ENCODE assay signal across 35 cellular contexts in the genomic region with DNA sequence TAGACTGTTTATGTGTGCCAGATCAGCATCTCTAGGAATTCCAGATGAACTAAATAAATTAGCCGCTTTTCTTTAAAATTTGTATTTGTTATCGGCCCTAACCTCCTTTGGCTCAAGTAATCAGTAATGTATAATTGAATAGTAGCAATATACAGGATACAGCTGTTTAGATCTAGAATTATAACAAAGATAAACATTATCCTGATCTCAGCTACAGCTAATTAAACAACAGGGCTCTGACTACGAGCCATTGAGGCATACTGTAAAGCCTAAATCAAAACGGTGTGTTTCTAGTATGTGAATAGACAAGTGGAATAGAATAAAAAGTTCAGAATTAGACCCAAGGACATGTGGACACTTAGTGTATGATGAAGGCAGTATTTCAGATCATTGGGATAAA.
"Had no signal": no experiment of that assay in that cellular context is flagged by ENCODE, and none has a peak within 500 bp of the region (broad histone marks: within the 10 kb centered on the region; RNA-seq: fewer than 3 reads in every experiment).

No MANE protein-coding gene starts in this region.

- H3K36me3 ChIP-seq: adrenal gland, breast epithelium had no signal

- FAIRE-seq: astrocyte, TTC549 had no signal

- DNase-seq: activated B cell treated with CpG ODN at 0.5 μM for 24 hours; activated CD4-positive, alpha-beta memory T cell treated with anti-CD3 and anti-CD28 coated beads for 36 hours; activated CD4-positive, alpha-beta T cell treated with anti-CD3 and anti-CD28 coated beads for 4 hours; activated CD4-positive, alpha-beta T cell treated with anti-CD3 and anti-CD28 coated beads, Interleukin-2, amount 10 ng/mL, durations not matched to agents 24 days and 14 days; activated CD4-positive, alpha-beta T cell treated with anti-CD3 and anti-CD28 coated beads, Interleukin-2, amount 50 U/mL, for 1 hour; activated CD4-positive, alpha-beta T cell treated with anti-CD3 and anti-CD28 coated beads, Interleukin-2, amount 50 U/mL, for 4 hours; activated CD4-positive, CD25-positive, alpha-beta regulatory T cell treated with anti-CD3 and anti-CD28 coated beads, Interleukin-2, amount 50 U/mL, for 72 hours; activated CD8-positive, alpha-beta memory T cell treated with anti-CD3 and anti-CD28 coated beads, Interleukin-2, amount 50 U/mL, for 4 hours; activated CD8-positive, alpha-beta T cell treated with anti-CD3 and anti-CD28 coated beads for 36 hours; activated effector memory CD4-positive, alpha-beta T cell treated with anti-CD3 and anti-CD28 coated beads, Interleukin-2, amount 50 U/mL, for 16 hours; activated gamma-delta T cell treated with Interleukin-2 at 50 U/mL for 16 hours; activated naive CD4-positive, alpha-beta T cell; activated naive CD4-positive, alpha-beta T cell treated with anti-CD3 and anti-CD28 coated beads for 36 hours; activated naive CD4-positive, alpha-beta T cell treated with anti-CD3 and anti-CD28 coated beads, Interleukin-2, amount 50 U/mL, for 16 hours; activated naive CD8-positive, alpha-beta T cell treated with anti-CD3 and anti-CD28 coated beads for 36 hours; activated T-cell treated with anti-CD3 and anti-CD28 coated beads, Interleukin-2, amount 50 U/mL, for 24 hours; activated T-cell treated with anti-CD3 and anti-CD28 coated beads, Interleukin-2, amount 50 U/mL, for 48 hours; adrenal gland; amniotic stem cell; aorta; body of pancreas; brain microvascular endothelial cell; central memory CD4-positive, alpha-beta T cell; T-helper 1 cell; T-helper 2 cell; T-helper 9 cell had no signal

- H3K4me1 Mint-ChIP-seq: activated B cell treated with CpG ODN at 0.5 μM for 24 hours; activated CD4-positive, alpha-beta T cell treated with anti-CD3 and anti-CD28 coated beads, Interleukin-2, amount 10 ng/mL, durations not matched to agents 24 days and 14 days; activated naive CD8-positive, alpha-beta T cell treated with anti-CD3 and anti-CD28 coated beads for 36 hours; activated T-helper 17 cell treated with anti-CD3 and anti-CD28 coated beads, Interleukin-2, amount 50 U/mL, for 72 hours had no signal

- H3K27me3 Mint-ChIP-seq: activated B cell treated with CpG ODN at 0.5 μM for 24 hours; activated CD4-positive, alpha-beta memory T cell treated with anti-CD3 and anti-CD28 coated beads for 36 hours; activated CD8-positive, alpha-beta T cell treated with anti-CD3 and anti-CD28 coated beads for 36 hours; activated naive CD8-positive, alpha-beta T cell treated with anti-CD3 and anti-CD28 coated beads for 36 hours; activated T-cell treated with anti-CD3 and anti-CD28 coated beads, Interleukin-2, amount 50 U/mL, for 24 hours; activated T-helper 17 cell treated with anti-CD3 and anti-CD28 coated beads, Interleukin-2, amount 50 U/mL, for 72 hours had no signal

- ATAC-seq: activated CD8-positive, alpha-beta T cell treated with anti-CD3 and anti-CD28 coated beads for 36 hours; activated naive CD4-positive, alpha-beta T cell treated with anti-CD3 and anti-CD28 coated beads, Interleukin-2, amount 50 U/mL, for 72 hours; activated T-helper 17 cell treated with anti-CD3 and anti-CD28 coated beads, Interleukin-2, amount 50 U/mL, for 72 hours; body of pancreas had no signal

- H3K9me3 ChIP-seq: adrenal gland, body of pancreas, breast epithelium had no signal

- H3K4me1 ChIP-seq: adrenal gland, body of pancreas, breast epithelium had no signal

- H3K27ac ChIP-seq: adrenal gland, body of pancreas, brain microvascular endothelial cell, breast epithelium, VCaP had no signal

- H3K4me3 Mint-ChIP-seq: activated B cell treated with CpG ODN at 0.5 μM for 24 hours; activated CD4-positive, alpha-beta memory T cell treated with anti-CD3 and anti-CD28 coated beads for 36 hours; activated CD4-positive, alpha-beta T cell treated with anti-CD3 and anti-CD28 coated beads, Interleukin-2, amount 10 ng/mL, durations not matched to agents 24 days and 14 days; activated CD8-positive, alpha-beta T cell treated with anti-CD3 and anti-CD28 coated beads for 36 hours; activated naive CD4-positive, alpha-beta T cell treated with anti-CD3 and anti-CD28 coated beads for 36 hours; activated naive CD8-positive, alpha-beta T cell treated with anti-CD3 and anti-CD28 coated beads for 36 hours; activated T-cell treated with anti-CD3 and anti-CD28 coated beads, Interleukin-2, amount 50 U/mL, for 24 hours; activated T-helper 1 cell treated with anti-CD3 and anti-CD28 coated beads, Interleukin-12 subunit alpha, Interleukin-12 subunit beta, Interleukin-2, Interleukin-4 antibody, amounts not matched to agents 30 ng/mL and 10 ng/mL and 1 ng/mL, durations not matched to agents 14 hours and 24 hours and 36 hours; activated T-helper 17 cell treated with anti-CD3 and anti-CD28 coated beads, Interleukin-2, amount 50 U/mL, for 72 hours; T-helper 1 cell treated with Interleukin-12 subunit alpha and Interleukin-12 subunit beta and Interleukin-4 antibody, amounts not matched to agents 30 μg/mL and 1 μg/mL, for 36 hours; T-helper 2 cell treated with Interferon-gamma antibody and Interleukin-4, amounts not matched to agents 5 μg/mL and 100 μg/mL, for 36 hours had no signal

- H3K27me3 ChIP-seq: adrenal gland, body of pancreas, brain microvascular endothelial cell, breast epithelium had no signal

- H3K4me3 ChIP-seq: adrenal gland, body of pancreas, breast epithelium had no signal

- H3K9me3 Mint-ChIP-seq: activated B cell treated with CpG ODN at 0.5 μM for 24 hours; activated CD4-positive, alpha-beta memory T cell treated with anti-CD3 and anti-CD28 coated beads for 36 hours; activated CD4-positive, alpha-beta T cell treated with anti-CD3 and anti-CD28 coated beads, Interleukin-2, amount 10 ng/mL, durations not matched to agents 24 days and 14 days; activated CD8-positive, alpha-beta T cell treated with anti-CD3 and anti-CD28 coated beads for 36 hours; activated naive CD4-positive, alpha-beta T cell treated with anti-CD3 and anti-CD28 coated beads for 36 hours; activated naive CD4-positive, alpha-beta T cell treated with anti-CD3 and anti-CD28 coated beads, Interleukin-2, amount 50 U/mL, for 72 hours; activated naive CD8-positive, alpha-beta T cell treated with anti-CD3 and anti-CD28 coated beads for 36 hours; activated T-cell treated with anti-CD3 and anti-CD28 coated beads, Interleukin-2, amount 50 U/mL, for 24 hours; activated T-helper 1 cell treated with anti-CD3 and anti-CD28 coated beads, Interleukin-12 subunit alpha, Interleukin-12 subunit beta, Interleukin-2, Interleukin-4 antibody, amounts not matched to agents 30 ng/mL and 10 ng/mL and 1 ng/mL, durations not matched to agents 14 hours and 24 hours and 36 hours; activated T-helper 17 cell treated with anti-CD3 and anti-CD28 coated beads, Interleukin-2, amount 50 U/mL, for 72 hours; T-helper 1 cell treated with Interleukin-12 subunit alpha and Interleukin-12 subunit beta and Interleukin-4 antibody, amounts not matched to agents 30 μg/mL and 1 μg/mL, for 36 hours; T-helper 2 cell treated with Interferon-gamma antibody and Interleukin-4, amounts not matched to agents 5 μg/mL and 100 μg/mL, for 36 hours had no signal

- H3K27ac Mint-ChIP-seq: activated B cell treated with CpG ODN at 0.5 μM for 24 hours; activated CD4-positive, alpha-beta memory T cell treated with anti-CD3 and anti-CD28 coated beads for 36 hours; activated CD4-positive, alpha-beta T cell treated with anti-CD3 and anti-CD28 coated beads, Interleukin-2, amount 10 ng/mL, durations not matched to agents 24 days and 14 days; activated CD8-positive, alpha-beta T cell treated with anti-CD3 and anti-CD28 coated beads for 36 hours; activated naive CD4-positive, alpha-beta T cell treated with anti-CD3 and anti-CD28 coated beads for 36 hours; activated naive CD4-positive, alpha-beta T cell treated with anti-CD3 and anti-CD28 coated beads, Interleukin-2, amount 50 U/mL, for 72 hours; activated naive CD8-positive, alpha-beta T cell treated with anti-CD3 and anti-CD28 coated beads for 36 hours; activated T-cell treated with anti-CD3 and anti-CD28 coated beads, Interleukin-2, amount 50 U/mL, for 24 hours; activated T-helper 1 cell treated with anti-CD3 and anti-CD28 coated beads, Interleukin-12 subunit alpha, Interleukin-12 subunit beta, Interleukin-2, Interleukin-4 antibody, amounts not matched to agents 30 ng/mL and 10 ng/mL and 1 ng/mL, durations not matched to agents 14 hours and 24 hours and 36 hours; activated T-helper 17 cell treated with anti-CD3 and anti-CD28 coated beads, Interleukin-2, amount 50 U/mL, for 72 hours; T-helper 1 cell treated with Interleukin-12 subunit alpha and Interleukin-12 subunit beta and Interleukin-4 antibody, amounts not matched to agents 30 μg/mL and 1 μg/mL, for 36 hours; T-helper 2 cell treated with Interferon-gamma antibody and Interleukin-4, amounts not matched to agents 5 μg/mL and 100 μg/mL, for 36 hours had no signal
